ENCODE assay signal across 8 cellular contexts in the genomic region with DNA sequence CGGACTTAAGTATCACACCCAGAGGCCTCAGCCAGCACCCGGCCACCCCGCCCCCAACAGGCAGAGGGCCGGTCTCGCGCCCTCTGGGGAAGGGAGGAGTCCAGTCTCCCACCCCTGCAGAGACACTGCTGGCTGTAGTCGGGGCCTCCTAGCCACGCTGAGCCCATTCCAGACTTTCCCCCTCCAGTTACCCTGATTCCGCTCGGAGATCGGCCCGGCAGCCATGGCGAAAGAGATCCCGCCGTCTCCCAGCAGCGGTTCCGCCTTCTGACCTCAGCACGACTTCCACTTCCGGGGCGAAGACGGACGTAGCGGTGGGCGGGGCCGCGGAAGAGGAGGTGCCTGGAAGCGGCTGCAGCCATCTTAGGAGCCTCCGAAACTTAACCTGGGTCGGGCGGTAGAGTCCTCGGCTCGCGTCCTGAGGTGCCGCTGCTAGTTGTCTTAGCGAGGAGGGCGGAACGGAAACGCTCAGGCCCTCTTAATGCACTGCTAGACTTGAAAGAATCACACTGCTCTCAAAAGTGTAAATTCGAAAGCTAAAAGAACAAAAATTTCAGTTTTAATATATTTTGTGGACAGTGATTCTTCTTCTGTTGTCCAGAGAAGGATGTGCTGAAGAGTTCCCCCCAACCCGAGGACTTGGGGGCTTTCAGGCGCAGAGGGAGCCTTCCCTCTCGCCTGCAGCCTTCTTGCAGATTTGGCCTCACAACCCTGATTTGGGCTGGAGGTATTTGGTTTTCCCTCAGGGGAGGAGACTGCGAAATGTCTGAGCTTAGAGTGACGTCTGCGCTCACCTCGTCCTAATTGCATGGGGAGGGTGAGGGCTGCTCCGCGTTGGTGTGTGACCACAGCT. TPM values are rescaled to one million over a fixed set of nuclear protein-coding genes. Genes with fewer than 3 reads are reported as not detected.
DNase-seq lines count a peak whose midpoint lies in the region; ATAC-seq and TF ChIP-seq lines count a peak whose summit lies in the region.

A gene with protein sequence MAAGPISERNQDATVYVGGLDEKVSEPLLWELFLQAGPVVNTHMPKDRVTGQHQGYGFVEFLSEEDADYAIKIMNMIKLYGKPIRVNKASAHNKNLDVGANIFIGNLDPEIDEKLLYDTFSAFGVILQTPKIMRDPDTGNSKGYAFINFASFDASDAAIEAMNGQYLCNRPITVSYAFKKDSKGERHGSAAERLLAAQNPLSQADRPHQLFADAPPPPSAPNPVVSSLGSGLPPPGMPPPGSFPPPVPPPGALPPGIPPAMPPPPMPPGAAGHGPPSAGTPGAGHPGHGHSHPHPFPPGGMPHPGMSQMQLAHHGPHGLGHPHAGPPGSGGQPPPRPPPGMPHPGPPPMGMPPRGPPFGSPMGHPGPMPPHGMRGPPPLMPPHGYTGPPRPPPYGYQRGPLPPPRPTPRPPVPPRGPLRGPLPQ (minus strand): TSS at position 269 of the 853 bp plus-strand sequence. CDS start 44 bp downstream, at position 225.

- peak within 1 kb of the TSS; percentile 97 for H3K4me3 ChIP-seq in astrocyte of the cerebellum (ENCODE audit: low read depth, low read length)

- DNase-seq in NCI-H2081 (lab: John Stamatoyannopoulos, UW), result peak; percentile 96 to 98
- peak; percentile 86 for DNase-seq in T1000 (lab: John Stamatoyannopoulos, UW)
- DNase-seq in astrocyte of the cerebellum (ENCODE audit: low read depth), result peak; percentile 80
- DNase-seq in hepatic stellate cell (ENCODE audit: low spot score), result peak; percentile 87
- peak; percentile 87 for DNase-seq in renal cortical epithelial cell (ENCODE audit: low read depth)
- no peak for DNase-seq in OCI-M2 (lab: John Stamatoyannopoulos, UW; ENCODE audit: unreplicated experiment)

- TF ChIP-seq CTCF in astrocyte of the cerebellum (IDR thresholded peaks at IDR 0.05; ENCODE audit: low read depth, low read length, missing control alignments), result peak; percentile 5

- in situ Hi-C loops in astrocyte of the cerebellum (cut with HindIII; ENCODE audit: low sequenced_read_pairs), result no loop called here

- peak; percentile 86 for ATAC-seq in GM18517 (IDR thresholded peaks at IDR 0.05; ENCODE audit: unreplicated experiment)
- peak; percentile 80 for ATAC-seq in HG03039 (IDR thresholded peaks at IDR 0.05; ENCODE audit: unreplicated experiment)

RNA-seq across cellular contexts. Expression of the gene that starts here (rescaled TPM):
- total RNA-seq in renal cortical epithelial cell, result 10.2 and 20.0 TPM in 2 replicates
